11 cellular contexts compared by ENCODE assay signal in the genomic region with DNA sequence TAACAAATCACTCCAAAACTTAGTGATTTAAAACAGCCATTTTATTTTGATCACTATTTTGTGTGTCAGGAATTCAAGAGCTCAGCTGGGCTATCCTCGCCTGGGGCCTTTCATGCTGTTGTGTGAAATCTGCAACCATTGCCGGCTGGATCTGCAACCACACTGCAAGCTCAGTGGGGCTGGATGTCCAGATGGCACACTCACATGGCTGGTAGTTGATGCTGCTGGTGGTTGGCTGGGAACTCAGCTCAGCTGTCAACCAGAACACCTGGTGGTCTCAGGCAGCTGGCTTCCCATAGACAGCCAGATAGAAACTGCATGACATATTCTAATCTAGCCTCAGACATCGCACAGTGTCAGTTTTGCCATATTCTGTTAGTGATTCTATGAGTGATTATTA. TPM values are rescaled to one million over a fixed set of nuclear protein-coding genes. Genes with fewer than 3 reads are reported as not detected.
A peak's percentile ranks its signal among the peaks of the same experiment; 100 is the strongest.
DNase-seq lines count a peak whose midpoint lies in the region; ATAC-seq and TF ChIP-seq lines count a peak whose summit lies in the region.
"Had no signal": no experiment of that assay in that cellular context is flagged by ENCODE, and none has a peak within 500 bp of the region (broad histone marks: within the 10 kb centered on the region; RNA-seq: fewer than 3 reads in every experiment).

No MANE protein-coding gene starts in this region.

- H3K4me3 ChIP-seq in MM.1S (ENCODE audit: low read length), result no peak overlapping the region
- no peak overlapping the region for H3K4me3 ChIP-seq in neural progenitor cell
- no peak overlapping the region for H3K4me3 ChIP-seq in heart left ventricle
- H3K4me3 ChIP-seq: body of pancreas, smooth muscle cell had no signal

- H3K4me2 ChIP-seq in MM.1S (ENCODE audit: low read depth, low read length) (peak overlapping the region; percentile 11; the same call in 1 of the 2 replicates), neural progenitor cell (no peak overlapping the region)
- H3K4me2 ChIP-seq: smooth muscle cell had no signal

- DNase-seq in GM19238 (ENCODE audit: insufficient read length, low spot score) (peak; percentile 16), MM.1S (peak; percentile 90), neural progenitor cell (ENCODE audit: low spot score) (no peak), heart left ventricle (no peak), dedifferentiated amniotic fluid mesenchymal stem cell (ENCODE audit: extremely low spot score) (no peak), GM20000 (ENCODE audit: low spot score) (no peak)
- DNase-seq: body of pancreas; naive thymus-derived CD4-positive, alpha-beta T cell had no signal

- TF ChIP-seq CTCF in MM.1S (IDR thresholded peaks at IDR 0.05; ENCODE audit: low read length) (no peak), neural progenitor cell (IDR thresholded peaks at IDR 0.05) (no peak), heart left ventricle (IDR thresholded peaks at IDR 0.05) (no peak), GM20000 (IDR thresholded peaks at IDR 0.05; ENCODE audit: extremely low read depth, missing control alignments) (no peak)

- TF ChIP-seq POLR2A in heart left ventricle (IDR thresholded peaks at IDR 0.05), result no peak

- H3K4me1 Mint-ChIP-seq in neural progenitor cell, result no peaks in the 10 kb centered on the region

- H3K27ac ChIP-seq in MM.1S (ENCODE audit: low read length) (peak overlapping the region; percentile 56; the same call in 1 of the 2 replicates), neural progenitor cell (peak overlapping the region; percentile 32), heart left ventricle (no peak overlapping the region)
- H3K27ac ChIP-seq: body of pancreas had no signal

- H3F3A ChIP-seq in MM.1S (ENCODE audit: insufficient read depth, low read length) (peaks cover 14% of the 10 kb centered on the region; the same call in 1 of the 2 replicates), neural progenitor cell (ENCODE audit: low read depth) (no peaks in the 10 kb centered on the region)

- intact Hi-C loops in heart left ventricle (cut with DNase I), result no loop called here

- H3K79me2 ChIP-seq in MM.1S (ENCODE audit: low read length) (no peaks in the 10 kb centered on the region), neural progenitor cell (ENCODE audit: low read depth) (no peaks in the 10 kb centered on the region)

- no peak overlapping the region for H3K27ac Mint-ChIP-seq in neural progenitor cell
- H3K27ac Mint-ChIP-seq: naive thymus-derived CD4-positive, alpha-beta T cell had no signal

- H3K9ac ChIP-seq in MM.1S (ENCODE audit: low read length) (no peak overlapping the region), neural progenitor cell (no peak overlapping the region)

- WGBS in heart left ventricle, 4 donors, result 86 to 100% (median 93%) methylated on average over 3 of the region's 3 CpGs

- ATAC-seq in HG02763 (IDR thresholded peaks at IDR 0.05; ENCODE audit: unreplicated experiment), result peak; percentile 80
- no peak for ATAC-seq in heart left ventricle
- ATAC-seq in HG03175 (IDR thresholded peaks at IDR 0.05; ENCODE audit: unreplicated experiment), result no peak
- ATAC-seq: body of pancreas; naive thymus-derived CD4-positive, alpha-beta T cell had no signal

- H3K9me3 ChIP-seq in MM.1S (replicated peaks; ENCODE audit: insufficient read depth, low read length) (no peaks in the 10 kb centered on the region), neural progenitor cell (ENCODE audit: low read depth) (no peaks in the 10 kb centered on the region), heart left ventricle (peaks cover 0 to 4% (median 0%) of the 10 kb centered on the region in 12 donors)
- H3K9me3 ChIP-seq: body of pancreas had no signal

- no peaks in the 10 kb centered on the region for H3K9me3 Mint-ChIP-seq in neural progenitor cell

- H3K4me3 Mint-ChIP-seq in neural progenitor cell, result no peak overlapping the region
- H3K4me3 Mint-ChIP-seq: naive thymus-derived CD4-positive, alpha-beta T cell had no signal

- peaks cover 12% of the 10 kb centered on the region for H3K36me3 Mint-ChIP-seq in neural progenitor cell

- H4K20me1 ChIP-seq in MM.1S (ENCODE audit: insufficient read depth, low read length) (no peaks in the 10 kb centered on the region), neural progenitor cell (ENCODE audit: low read depth) (no peaks in the 10 kb centered on the region)

- no peaks in the 10 kb centered on the region for H3K9me2 ChIP-seq in MM.1S (replicated peaks; ENCODE audit: insufficient read depth, low read length)

- H2AFZ ChIP-seq in MM.1S (ENCODE audit: low read length) (no peak overlapping the region), neural progenitor cell (replicated peaks) (no peak overlapping the region)

- peaks cover 4% of the 10 kb centered on the region for H3K27me3 Mint-ChIP-seq in neural progenitor cell (ENCODE audit: insufficient read depth, low read depth)
- H3K27me3 Mint-ChIP-seq: naive thymus-derived CD4-positive, alpha-beta T cell had no signal

- peaks cover 26% of the 10 kb centered on the region for H3K4me1 ChIP-seq in MM.1S (ENCODE audit: low read length)
- H3K4me1 ChIP-seq in neural progenitor cell, result no peaks in the 10 kb centered on the region
- peaks cover 0 to 23% (median 0%) of the 10 kb centered on the region in 12 donors for H3K4me1 ChIP-seq in heart left ventricle
- H3K4me1 ChIP-seq: body of pancreas had no signal

- no peaks in the 10 kb centered on the region for H3K27me3 ChIP-seq in MM.1S (replicated peaks; ENCODE audit: insufficient read depth, low read length)
- no peaks in the 10 kb centered on the region for H3K27me3 ChIP-seq in neural progenitor cell
- H3K27me3 ChIP-seq in heart left ventricle, result no peaks in the 10 kb centered on the region
- H3K27me3 ChIP-seq: body of pancreas had no signal

- no peaks in the 10 kb centered on the region for H3K36me3 ChIP-seq in MM.1S (replicated peaks; ENCODE audit: insufficient read depth, low read length)
- no peaks in the 10 kb centered on the region for H3K36me3 ChIP-seq in neural progenitor cell
- peaks cover 0 to 37% (median 13%) of the 10 kb centered on the region in 9 donors for H3K36me3 ChIP-seq in heart left ventricle

RNA-seq across cellular contexts. Expression of gene AP1S3, which starts 30.6 kb away (rescaled TPM):
- 4.9 and 5.1 TPM in 2 replicates for total RNA-seq in neural progenitor cell (ENCODE audit: low replicate concordance)
- 1 to 10 TPM in 3 of 9 donors, under 1 TPM in 5, not detected in 1; 0.31 to 3.4 (median 0.66) TPM for total RNA-seq in heart left ventricle
- polyA plus RNA-seq in heart left ventricle, result under 1 TPM; 0.08 to 0.11 TPM

Comparison
In these comparisons a context has a peak if more than half of its experiments do, and no peak if none do; other contexts are left out.
1. DNase-seq: peak in GM19238 (single experiment) and MM.1S (single experiment); none in neural progenitor cell (single experiment), heart left ventricle (0 of 5), dedifferentiated amniotic fluid mesenchymal stem cell (single experiment) and GM20000 (single experiment).
2. H3K27ac ChIP-seq: peak in MM.1S (single experiment) and neural progenitor cell (single experiment); none in heart left ventricle (0 of 12).